Comparison of ENCODE assay signal across 1 cellular context in the genomic region with DNA sequence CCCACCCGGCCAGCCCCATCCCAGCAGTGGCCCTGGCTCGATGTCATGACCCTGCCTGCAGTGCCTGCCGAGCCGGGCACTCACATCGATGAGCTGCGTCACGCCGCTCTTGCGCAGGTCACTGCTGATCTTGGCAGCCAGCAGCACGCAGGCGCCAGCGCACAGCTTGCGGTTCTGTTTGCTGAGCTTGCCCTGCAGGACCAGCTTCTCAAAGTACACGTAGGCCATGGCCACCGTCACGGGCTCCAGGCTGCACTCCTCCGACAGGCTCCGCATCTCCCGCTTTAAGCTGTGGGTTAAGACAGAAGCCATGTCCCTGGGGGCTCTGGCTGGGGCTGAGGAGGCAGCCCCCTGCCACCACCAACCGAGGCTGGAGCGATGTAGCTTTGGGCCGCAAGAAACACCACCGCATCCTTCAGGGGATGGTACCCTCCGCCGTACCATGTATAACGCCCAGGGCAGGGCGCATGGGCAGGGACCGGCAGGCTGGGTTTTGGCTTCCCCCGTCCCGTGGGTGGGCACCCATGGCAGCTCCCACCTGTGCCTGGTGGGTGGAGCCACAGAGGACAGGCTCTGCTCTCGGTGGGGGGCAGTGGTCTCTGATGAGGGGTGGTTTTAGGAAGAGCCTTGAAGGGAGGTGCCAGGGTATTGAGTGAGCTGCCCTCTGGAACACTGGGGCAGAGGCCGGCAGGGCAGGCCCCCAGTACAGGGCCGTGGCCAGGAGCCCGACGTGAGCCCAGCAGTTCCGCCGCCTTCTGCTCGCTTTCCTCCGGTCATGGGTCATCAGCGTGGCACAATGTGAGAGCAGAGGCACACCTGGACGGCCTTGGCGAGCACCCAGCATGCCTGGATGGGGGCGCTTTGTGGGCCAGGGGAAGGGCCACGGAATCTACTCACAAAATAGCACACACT.
TF ChIP-seq lines count a peak whose summit lies in the region.

No MANE protein-coding gene starts in this region.

TF ChIP-seq in H1, 55 proteins besides CTCF, POLR2A, EP300 and RAD21:
- no peak for TF ChIP-seq SIRT6 (IDR thresholded peaks at IDR 0.05; ENCODE audit: low read length)
- TF ChIP-seq JUN (IDR thresholded peaks at IDR 0.05; ENCODE audit: low read depth, low read length) = no peak
- TF ChIP-seq CHD1 (IDR thresholded peaks at IDR 0.05; ENCODE audit: low read depth, low read length) = no peak
TF ChIP-seq in H1: peak in this region for 0.
